8 cellular contexts compared by ENCODE assay signal in genomic region chr10:86966008-86966654, GRCh38. TPM values are rescaled to one million over a fixed set of nuclear protein-coding genes. Genes with fewer than 3 reads are reported as not detected.
DNase-seq lines count a peak whose midpoint lies in the region; ATAC-seq and TF ChIP-seq lines count a peak whose summit lies in the region.

No MANE protein-coding gene starts in this region.

- no peaks in the 10 kb centered on the region for H3K36me3 ChIP-seq in NT2/D1 (ENCODE audit: insufficient read depth, insufficient read length, low read length)
- no peaks in the 10 kb centered on the region for H3K36me3 ChIP-seq in iPS-20b (ENCODE audit: insufficient read depth, low read depth, low read length)
- H3K36me3 ChIP-seq in suprapubic skin, result no peaks in the 10 kb centered on the region
- no peaks in the 10 kb centered on the region for H3K36me3 ChIP-seq in testis (ENCODE audit: low read depth, missing control alignments)

- TF ChIP-seq CTCF in suprapubic skin (IDR thresholded peaks at IDR 0.05) (no peak), testis (IDR thresholded peaks at IDR 0.05) (no peak)

- no peaks in the 10 kb centered on the region for H3K9me3 Mint-ChIP-seq in activated T-cell treated with anti-CD3 and anti-CD28 coated beads, Interleukin-2, amount 50 U/mL, for 4 hours

- H3K4me3 ChIP-seq in NT2/D1 (ENCODE audit: insufficient read length, low read depth) (no peak overlapping the region), iPS-20b (ENCODE audit: low read length) (no peak overlapping the region), suprapubic skin (peak overlapping the region; percentile 74), testis (no peak overlapping the region)

- no peak for DNase-seq in activated T-cell treated with anti-CD3 and anti-CD28 coated beads, Interleukin-2, amount 50 U/mL, for 4 hours
- no peak for DNase-seq in activated T-cell treated with anti-CD3 and anti-CD28 coated beads, Interleukin-2, amount 50 U/mL, for 1 hour
- no peak for DNase-seq in NT2/D1 (ENCODE audit: low read depth, low spot score)
- DNase-seq in suprapubic skin (ENCODE audit: low spot score in 2 of 2), result peak in 1 of 2 donors; percentile 31
- DNase-seq in testis, result no peak

- ATAC-seq in activated T-cell treated with anti-CD3 and anti-CD28 coated beads, Interleukin-2, amount 50 U/mL, for 4 hours, result peak; percentile 5 to 20
- ATAC-seq in HG02981 (IDR thresholded peaks at IDR 0.05; ENCODE audit: unreplicated experiment), result no peak
- no peak for ATAC-seq in HG03097 (IDR thresholded peaks at IDR 0.05; ENCODE audit: low FRiP score, unreplicated experiment)

- TF ChIP-seq EP300 in suprapubic skin (IDR thresholded peaks at IDR 0.05), result no peak

- H3K27ac ChIP-seq in iPS-20b (ENCODE audit: low read length) (no peak overlapping the region), suprapubic skin (peak overlapping the region; percentile 99), testis (peak overlapping the region in 1 of 2 donors; percentile 53)

- H3K4me1 ChIP-seq in NT2/D1 (ENCODE audit: insufficient read depth, insufficient read length) (peaks cover 30% of the 10 kb centered on the region), iPS-20b (ENCODE audit: insufficient read depth, low read length) (peaks cover 9% of the 10 kb centered on the region; the same call in 1 of the 2 replicates), suprapubic skin (peaks cover 77% of the 10 kb centered on the region), testis (peaks cover 30% of the 10 kb centered on the region)

- no peaks in the 10 kb centered on the region for H3K27me3 Mint-ChIP-seq in activated T-cell treated with anti-CD3 and anti-CD28 coated beads, Interleukin-2, amount 50 U/mL, for 4 hours (ENCODE audit: low read depth)

- TF ChIP-seq POLR2A in suprapubic skin (IDR thresholded peaks at IDR 0.05) (no peak), testis (IDR thresholded peaks at IDR 0.05) (no peak)

- WGBS in suprapubic skin, result 27% methylated on average over 11 of the region's 11 CpGs
- 48 to 56% methylated on average over 11 of the region's 11 CpGs for WGBS in testis, 2 donors

- intact Hi-C loops in testis (cut with DNase I; ENCODE audit: low total_unique reads), result no loop called here

- H3K36me3 Mint-ChIP-seq in activated T-cell treated with anti-CD3 and anti-CD28 coated beads, Interleukin-2, amount 50 U/mL, for 4 hours (ENCODE audit: insufficient read depth), result no peaks in the 10 kb centered on the region

- peaks cover 26% of the 10 kb centered on the region for H3K4me1 Mint-ChIP-seq in activated T-cell treated with anti-CD3 and anti-CD28 coated beads, Interleukin-2, amount 50 U/mL, for 4 hours (ENCODE audit: low read depth)

- H3K27me3 ChIP-seq in NT2/D1 (ENCODE audit: insufficient read depth, insufficient read length) (no peaks in the 10 kb centered on the region), iPS-20b (ENCODE audit: insufficient read depth, low read length) (peaks cover 9% of the 10 kb centered on the region; the same call in 1 of the 2 replicates), suprapubic skin (no peaks in the 10 kb centered on the region), testis (no peaks in the 10 kb centered on the region)

- peak overlapping the region; percentile 69 for H3K9ac ChIP-seq in NT2/D1 (ENCODE audit: insufficient read length, low read depth)
- peak overlapping the region; percentile 58; the same call in 1 of the 2 replicates for H3K9ac ChIP-seq in iPS-20b (ENCODE audit: low read depth, low read length)

- H3K9me3 ChIP-seq in NT2/D1 (ENCODE audit: insufficient read depth, low read length) (no peaks in the 10 kb centered on the region), iPS-20b (ENCODE audit: insufficient read depth, low read depth, low read length) (no peaks in the 10 kb centered on the region), suprapubic skin (no peaks in the 10 kb centered on the region), testis (no peaks in the 10 kb centered on the region)

- peak overlapping the region; percentile 57 for H3K4me3 Mint-ChIP-seq in activated T-cell treated with anti-CD3 and anti-CD28 coated beads, Interleukin-2, amount 50 U/mL, for 4 hours

RNA-seq across cellular contexts. Expression of gene ADIRF, which starts 2.2 kb away (rescaled TPM):
- under 1 TPM in 1 of 3 donors, not detected in 2; 0.48 TPM for total RNA-seq in activated T-cell treated with anti-CD3 and anti-CD28 coated beads, Interleukin-2, amount 50 U/mL, for 4 hours
- total RNA-seq in suprapubic skin (100 to 1,000 TPM in 2 of 4 donors, 10 to 100 TPM in 2; 79.1 to 131 (median 104) TPM), testis (10 to 100 TPM; 21.4 to 35.0 TPM)
- polyA plus RNA-seq in testis (ENCODE audit: insufficient read depth, low read depth, low replicate concordance), result 85.6 TPM

RNA-seq across cellular contexts. Expression of gene SNCG, which starts 7.7 kb away (rescaled TPM):
- total RNA-seq in activated T-cell treated with anti-CD3 and anti-CD28 coated beads, Interleukin-2, amount 50 U/mL, for 4 hours, result under 1 TPM in 1 of 3 donors, not detected in 2; 0.63 TPM
- total RNA-seq in suprapubic skin (10 to 100 TPM; 20.7 to 27.1 (median 24.6) TPM), testis (1 to 10 TPM; 8.3 to 8.9 TPM)
- polyA plus RNA-seq in testis (ENCODE audit: insufficient read depth, low read depth, low replicate concordance), result 30.3 TPM

RNA-seq across cellular contexts. Expression of gene MMRN2, which starts 8.7 kb away (rescaled TPM):
- under 1 TPM in 1 of 3 donors, not detected in 2; 0.18 TPM for total RNA-seq in activated T-cell treated with anti-CD3 and anti-CD28 coated beads, Interleukin-2, amount 50 U/mL, for 4 hours
- total RNA-seq in suprapubic skin, result 10 to 100 TPM; 23.1 to 77.6 (median 40.7) TPM
- 10 to 100 TPM; 14.9 to 19.1 TPM for total RNA-seq in testis
- 21.2 TPM for polyA plus RNA-seq in testis (ENCODE audit: insufficient read depth, low read depth, low replicate concordance)

RNA-seq across cellular contexts. Expression of gene FAM25A, which starts 54.0 kb away (rescaled TPM):
- total RNA-seq in activated T-cell treated with anti-CD3 and anti-CD28 coated beads, Interleukin-2, amount 50 U/mL, for 4 hours, result not detected
- 100 to 1,000 TPM; 178 to 699 (median 512) TPM for total RNA-seq in suprapubic skin
- total RNA-seq in testis, result not detected
- polyA plus RNA-seq in testis (ENCODE audit: insufficient read depth, low read depth, low replicate concordance), result not detected

Comparison
In these comparisons a context has a peak if more than half of its experiments do, and no peak if none do; other contexts are left out.
1. ATAC-seq: peak in activated T-cell treated with anti-CD3 and anti-CD28 coated beads, Interleukin-2, amount 50 U/mL, for 4 hours (2 of 2); none in HG02981 (single experiment) and HG03097 (single experiment).
2. RNA of gene ADIRF, which starts 2.2 kb away (total RNA-seq): 79.1 to 131 TPM in suprapubic skin and 21.4 to 35.0 TPM in testis; 0.48 TPM in activated T-cell treated with anti-CD3 and anti-CD28 coated beads, Interleukin-2, amount 50 U/mL, for 4 hours; every median in the first group is over 10 times any median in the second.
3. RNA of gene SNCG, which starts 7.7 kb away (total RNA-seq): 20.7 to 27.1 TPM in suprapubic skin and 8.3 to 8.9 TPM in testis; 0.63 TPM in activated T-cell treated with anti-CD3 and anti-CD28 coated beads, Interleukin-2, amount 50 U/mL, for 4 hours; every median in the first group is over 4 times any median in the second.
4. RNA of gene MMRN2, which starts 8.7 kb away (total RNA-seq): 23.1 to 77.6 TPM in suprapubic skin and 14.9 to 19.1 TPM in testis; 0.18 TPM in activated T-cell treated with anti-CD3 and anti-CD28 coated beads, Interleukin-2, amount 50 U/mL, for 4 hours; every median in the first group is over 10 times any median in the second.